ENCODE assay signal across 8 cellular contexts in the genomic region with DNA sequence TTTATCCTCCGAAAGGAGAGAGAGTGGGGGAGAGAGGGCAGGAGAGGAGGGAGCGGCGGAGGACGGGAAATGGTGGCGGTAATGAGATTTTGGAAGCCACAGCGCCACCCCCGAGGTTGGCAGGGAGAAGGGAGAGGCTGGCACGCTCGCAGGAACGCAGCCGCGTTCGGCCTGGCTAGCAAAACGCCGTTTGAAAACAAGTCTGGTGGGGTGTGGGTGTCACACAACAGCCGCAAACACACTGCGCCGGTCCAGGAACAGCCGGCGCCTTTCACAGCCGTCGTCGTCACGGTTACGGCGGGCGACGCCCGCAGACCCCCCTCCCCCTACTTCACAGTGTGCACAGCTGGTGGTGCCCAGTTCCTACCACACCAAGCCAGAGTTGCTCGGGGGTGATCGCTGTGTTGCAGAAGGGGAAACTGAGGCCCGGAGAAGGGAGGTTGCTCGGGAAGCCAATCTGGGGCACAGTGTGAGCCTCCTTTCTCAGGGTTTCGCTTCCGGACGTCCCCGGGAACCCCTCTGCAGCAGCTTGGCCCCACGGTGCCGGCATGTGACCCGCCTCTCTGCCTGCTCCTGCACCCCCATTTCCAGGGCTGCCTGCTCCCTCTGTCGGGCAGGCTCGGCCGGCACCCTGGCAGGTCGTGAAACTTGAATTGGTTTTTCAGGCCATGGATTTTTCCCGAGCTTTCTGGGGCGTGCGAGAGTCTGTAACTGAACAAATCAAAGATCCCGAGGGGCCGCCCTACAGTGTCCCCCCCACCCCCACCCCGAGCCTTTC. TPM values are rescaled to one million over a fixed set of nuclear protein-coding genes. Genes with fewer than 3 reads are reported as not detected.
DNase-seq lines count a peak whose midpoint lies in the region; ATAC-seq and TF ChIP-seq lines count a peak whose summit lies in the region.

No MANE protein-coding gene starts in this region.

- no peaks in the 10 kb centered on the region for H3K36me3 ChIP-seq in GM06990 (ENCODE audit: control insufficient read depth, insufficient read depth, low read length)
- H3K36me3 ChIP-seq in Panc1 (ENCODE audit: control insufficient read depth, insufficient read depth, low read length), result no peaks in the 10 kb centered on the region

- H3K4me3 ChIP-seq in GM06990 (replicated peaks; ENCODE audit: low read depth, low read length), result no peak overlapping the region
- peak overlapping the region; percentile 18 to 38 for H3K4me3 ChIP-seq in Panc1 (ENCODE audit: low read depth in 2 of 2, low read length in 2 of 2)

- in situ Hi-C loops in Panc1 (cut with HindIII; ENCODE audit: low pct_unique_long_range_greater_than_20kb, low sequenced_read_pairs), result no loop called here

- peak overlapping the region; percentile 44; the same call in 1 of the 2 replicates for H3K27ac ChIP-seq in Panc1 (ENCODE audit: low read length)

- ATAC-seq in Panc1 (peak; percentile 39), GM18511 (IDR thresholded peaks at IDR 0.05; ENCODE audit: unreplicated experiment) (no peak), GM18861 (IDR thresholded peaks at IDR 0.05; ENCODE audit: unreplicated experiment) (no peak), HG03175 (IDR thresholded peaks at IDR 0.05; ENCODE audit: unreplicated experiment) (no peak)

- no peak for TF ChIP-seq CTCF in GM06990 (IDR thresholded peaks at IDR 0.05; ENCODE audit: insufficient read depth, low read length, poor library complexity, severe bottlenecking)
- no peak; the same call in 1 of the 2 replicates for TF ChIP-seq CTCF in Panc1 (IDR thresholded peaks at IDR 0.05)

- DNase-seq in GM06990 (ENCODE audit: extremely low read depth, insufficient read length) (peak; percentile 29), Panc1 (ENCODE audit: low read depth, low spot score) (no peak), cerebellar nuclear complex (lab: John Stamatoyannopoulos, UW) (peak; percentile 24 to 34), kidney tubule cell (ENCODE audit: low spot score) (peak; percentile 11)
- peak; percentile 40 for DNase-seq in stimulated activated CD8-positive, alpha-beta memory T cell treated with anti-CD3 and anti-CD28 coated beads, Interleukin-4, amount 100 ng/mL, for 48 hours

- H3K9me3 ChIP-seq in Panc1 (ENCODE audit: control insufficient read depth, insufficient read depth, low read depth, low read length), result no peaks in the 10 kb centered on the region

- intact Hi-C loops in Panc1 (cut with micrococcal nuclease; ENCODE audit: unreplicated experiment), result no loop called here

- H3K4me1 ChIP-seq in Panc1 (ENCODE audit: control insufficient read depth, insufficient read depth, low read length), result peaks cover 3% of the 10 kb centered on the region; the same call in 1 of the 2 replicates

- H3K27me3 ChIP-seq in GM06990 (replicated peaks; ENCODE audit: control insufficient read depth, insufficient read depth, low read length) (no peaks in the 10 kb centered on the region; the same call in 1 of the 2 replicates), Panc1 (ENCODE audit: control insufficient read depth, insufficient read depth, low read length) (no peaks in the 10 kb centered on the region)

- BruUV-seq in Panc1 (replicated peaks; lab: Mats Ljungman, UMichigan), result no TSS peak

- POLR2A ChIA-PET in Panc1 (lab: Charles Lee), result no interaction called here

- CTCF ChIA-PET in Panc1 (lab: Charles Lee), result no interaction called here

RNA-seq across cellular contexts. Expression of a gene that starts 57.8 kb away (rescaled TPM):
- total RNA-seq in Panc1 (2021; ENCODE audit: unreplicated experiment), result not detected
- not detected for polyA plus RNA-seq in Panc1 (2012; ENCODE audit: insufficient read length)
